ENCODE assay signal across 28 cellular contexts in the genomic region with DNA sequence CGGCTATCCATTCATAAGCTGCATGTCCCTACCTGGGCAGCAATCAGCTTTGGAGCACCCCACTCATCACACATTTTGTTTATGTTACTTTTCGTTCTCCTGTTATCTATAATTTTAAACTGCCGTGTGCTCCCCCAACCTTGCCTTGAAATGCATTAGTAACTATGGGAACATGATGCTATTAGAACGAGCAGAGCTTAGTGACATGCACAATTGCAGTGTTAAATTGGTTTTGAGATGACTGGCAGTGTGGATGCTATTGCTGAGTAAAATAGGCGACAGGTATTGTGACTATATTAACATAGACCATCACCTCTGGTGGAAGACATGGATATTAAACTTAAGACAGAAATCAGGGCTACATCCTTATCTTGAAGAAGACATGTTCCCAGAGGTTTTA.
"Had no signal": no experiment of that assay in that cellular context is flagged by ENCODE, and none has a peak within 500 bp of the region (broad histone marks: within the 10 kb centered on the region; RNA-seq: fewer than 3 reads in every experiment).

No MANE protein-coding gene starts in this region.

- H3K4me3 Mint-ChIP-seq: dendritic cell treated with granulocyte-macrophage colony-stimulating factor and Interleukin-4, amounts not matched to agents 40 ng/mL and 50 ng/mL, for 4 days; endodermal cell; naive thymus-derived CD4-positive, alpha-beta T cell; nephron; stimulated activated effector memory CD8-positive, alpha-beta T cell treated with anti-CD3 and anti-CD28 coated beads, Interleukin-12 subunit alpha, Interleukin-12 subunit beta, amount 100 ng/mL, for 72 hours had no signal

- H3K27ac ChIP-seq: epithelial cell of prostate, gastrocnemius medialis, left lung, ovary, psoas muscle, sigmoid colon, stomach, thyroid gland, vagina had no signal

- H3K27ac Mint-ChIP-seq: dendritic cell treated with granulocyte-macrophage colony-stimulating factor and Interleukin-4, amounts not matched to agents 40 ng/mL and 50 ng/mL, for 4 days; endodermal cell; naive thymus-derived CD4-positive, alpha-beta T cell; nephron; stimulated activated effector memory CD8-positive, alpha-beta T cell treated with anti-CD3 and anti-CD28 coated beads, Interleukin-12 subunit alpha, Interleukin-12 subunit beta, amount 100 ng/mL, for 72 hours had no signal

- H3K27me3 ChIP-seq: gastrocnemius medialis, left lung, ovary, sigmoid colon, stomach, thyroid gland, vagina had no signal

- H3K36me3 ChIP-seq: gastrocnemius medialis, left lung, ovary, sigmoid colon, stomach, thyroid gland, vagina had no signal

- H3K9me3 Mint-ChIP-seq: dendritic cell treated with granulocyte-macrophage colony-stimulating factor and Interleukin-4, amounts not matched to agents 40 ng/mL and 50 ng/mL, for 4 days; endodermal cell; nephron; stimulated activated effector memory CD8-positive, alpha-beta T cell treated with anti-CD3 and anti-CD28 coated beads, Interleukin-12 subunit alpha, Interleukin-12 subunit beta, amount 100 ng/mL, for 72 hours had no signal

- ATAC-seq: esophagus mucosa; gastrocnemius medialis; left lung; naive thymus-derived CD4-positive, alpha-beta T cell; psoas muscle; right cardiac atrium had no signal

- H3K4me3 ChIP-seq: gastrocnemius medialis, left lung, ovary, psoas muscle, sigmoid colon, stomach, thyroid gland, vagina had no signal

- H3K36me3 Mint-ChIP-seq: naive thymus-derived CD4-positive, alpha-beta T cell; stimulated activated effector memory CD8-positive, alpha-beta T cell treated with anti-CD3 and anti-CD28 coated beads, Interleukin-12 subunit alpha, Interleukin-12 subunit beta, amount 100 ng/mL, for 72 hours had no signal

- H3K4me1 Mint-ChIP-seq: endodermal cell; naive thymus-derived CD4-positive, alpha-beta T cell; stimulated activated effector memory CD8-positive, alpha-beta T cell treated with anti-CD3 and anti-CD28 coated beads, Interleukin-12 subunit alpha, Interleukin-12 subunit beta, amount 100 ng/mL, for 72 hours had no signal

- DNase-seq: effector CD8-positive, alpha-beta T cell; foreskin fibroblast; gastrocnemius medialis; head of caudate nucleus; kidney; left lung; mesenchymal stem cell; midbrain; naive thymus-derived CD4-positive, alpha-beta T cell; nucleus accumbens; ovary; posterior cingulate gyrus; psoas muscle; sigmoid colon; stimulated activated CD4-positive, alpha-beta T cell treated with anti-CD3 and anti-CD28 coated beads, Interleukin-2, amount 100 ng/mL, for 24 hours; stimulated activated CD4-positive, alpha-beta T cell treated with anti-CD3 and anti-CD28 coated beads, Interleukin-4, amount 100 ng/mL, for 24 hours; stimulated activated naive CD4-positive, alpha-beta T cell treated with Interleukin-2 at 50 U/mL for 16 hours; stomach; trophoblast cell had no signal

- FAIRE-seq: kidney had no signal

- H3K9me3 ChIP-seq: gastrocnemius medialis, left lung, ovary, psoas muscle, sigmoid colon, stomach, thyroid gland, vagina had no signal

- H3K4me1 ChIP-seq: gastrocnemius medialis, left lung, psoas muscle, vagina had no signal
